ENCODE assay signal across 9 cellular contexts in the genomic region with DNA sequence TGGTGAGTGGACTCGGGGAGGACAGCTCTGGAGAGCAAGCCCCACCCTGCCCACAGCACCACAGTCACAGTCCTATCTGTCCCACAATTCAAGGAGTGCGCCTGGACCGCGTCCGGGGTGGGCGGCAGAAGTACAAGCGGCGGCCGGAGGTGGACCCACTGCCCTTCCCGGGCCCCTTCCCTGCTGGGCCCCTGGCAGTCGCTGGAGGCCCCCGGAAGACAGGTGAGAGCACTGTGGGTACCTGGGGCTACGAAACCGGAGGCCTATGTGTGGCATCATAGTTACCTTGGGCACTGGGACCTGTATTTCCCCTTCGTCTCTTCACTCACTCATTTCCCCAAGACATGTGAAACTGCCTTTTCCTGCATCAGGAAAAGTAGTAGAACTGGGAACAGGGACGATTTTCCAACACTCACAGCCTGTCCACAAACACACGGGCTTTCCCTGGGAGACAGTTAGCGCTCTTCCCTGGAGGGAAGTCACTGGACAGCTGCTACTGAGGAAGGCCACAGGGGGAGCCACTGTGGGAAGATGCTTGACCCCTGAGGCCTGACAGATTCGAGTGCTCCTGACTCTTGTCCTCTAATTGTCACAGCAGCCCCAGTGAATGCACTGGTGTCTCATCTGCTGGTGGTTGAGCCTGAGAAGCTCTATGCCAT. TPM values are rescaled to one million over a fixed set of nuclear protein-coding genes. Genes with fewer than 3 reads are reported as not detected.
DNase-seq lines count a peak whose midpoint lies in the region; ATAC-seq, FAIRE-seq and TF ChIP-seq lines count a peak whose summit lies in the region.
"Had no signal": no experiment of that assay in that cellular context is flagged by ENCODE, and none has a peak within 500 bp of the region (broad histone marks: within the 10 kb centered on the region; RNA-seq: fewer than 3 reads in every experiment).

No MANE protein-coding gene starts in this region.

- H3K56ac ChIP-seq in H1 (replicated peaks; ENCODE audit: insufficient read length, low read depth, low read length) = no peak overlapping the region

- H3K4me1 Mint-ChIP-seq in activated T-cell treated with anti-CD3 and anti-CD28 coated beads, Interleukin-2, amount 50 U/mL, for 4 hours (ENCODE audit: low read depth) = peaks cover 27% of the 10 kb centered on the region

- no peak overlapping the region for H2BK120ac ChIP-seq in H1 (replicated peaks; ENCODE audit: low read depth, low read length)

- H4K20me1 ChIP-seq in Loucy (ENCODE audit: insufficient read depth, low read length, poor library complexity, severe bottlenecking) = peaks cover 12% of the 10 kb centered on the region
- H4K20me1 ChIP-seq in H1 (replicated peaks in 1 of 2; ENCODE audit: control insufficient read depth in 1 of 2, insufficient read depth in 2 of 2, low read length in 2 of 2) = peaks cover 0 to 3% of the 10 kb centered on the region in 2 experiments

- no peaks in the 10 kb centered on the region for H3K9me3 Mint-ChIP-seq in activated T-cell treated with anti-CD3 and anti-CD28 coated beads, Interleukin-2, amount 50 U/mL, for 4 hours
- H3K9me3 Mint-ChIP-seq: dendritic cell treated with granulocyte-macrophage colony-stimulating factor and Interleukin-4, amounts not matched to agents 40 ng/mL and 50 ng/mL, for 4 days had no signal

- CTCF ChIA-PET in H1 (lab: Charles Lee; ENCODE audit: partially characterized antibody) = interaction anchor here (0.5 to 20.8 kb wide), 9 partner anchors 10 to 1132 kb away, joined by 3 to 614 read pairs (median 3); a partner anchor contains a TSS

- no peak for TF ChIP-seq POLR2A in H1 (IDR thresholded peaks at IDR 0.05; ENCODE audit: control extremely low read depth in 1 of 2, low read depth in 2 of 2, low read length in 2 of 2)

- no peak overlapping the region for H3K9ac ChIP-seq in Loucy (ENCODE audit: low read depth, low read length, poor library complexity, severe bottlenecking)
- H3K9ac ChIP-seq in H1 (replicated peaks in 1 of 4; ENCODE audit: extremely low read depth in 1 of 4, low read depth in 3 of 4, low read length in 3 of 4) = no peak overlapping the region

- H3K27ac ChIP-seq in H1 (ENCODE audit: low read depth, low read length) (no peak overlapping the region), skin epidermis (peak overlapping the region in 14 of 21 experiments; percentile 11 to 82 (median 65))

- H3K4me3 ChIP-seq in Loucy (ENCODE audit: low read length, poor library complexity, severe bottlenecking) (no peak overlapping the region), H1 (ENCODE audit: extremely low read depth in 1 of 4, insufficient read depth in 2 of 4, low read depth in 3 of 4, low read length in 4 of 4) (no peak overlapping the region), skin epidermis (no peak overlapping the region)

- H3K36me3 Mint-ChIP-seq in activated T-cell treated with anti-CD3 and anti-CD28 coated beads, Interleukin-2, amount 50 U/mL, for 4 hours (ENCODE audit: insufficient read depth) = peaks cover 8% of the 10 kb centered on the region

- no peak overlapping the region for H2BK5ac ChIP-seq in H1 (ENCODE audit: low read depth, low read length)

- no peak for ATAC-seq in GM21723 (IDR thresholded peaks at IDR 0.05; ENCODE audit: unreplicated experiment)
- no peak for ATAC-seq in activated T-cell treated with anti-CD3 and anti-CD28 coated beads, Interleukin-2, amount 50 U/mL, for 4 hours

- H3K9me3 ChIP-seq in Loucy (ENCODE audit: insufficient read depth, low read depth, low read length) (no peaks in the 10 kb centered on the region), H1 (ENCODE audit: insufficient read depth in 2 of 2, low read depth in 1 of 2, low read length in 1 of 2) (no peaks in the 10 kb centered on the region)

- no peak overlapping the region for H3K23ac ChIP-seq in H1 (ENCODE audit: insufficient read length)

- TF ChIP-seq EP300 in H1 (IDR thresholded peaks at IDR 0.05; ENCODE audit: borderline replicate concordance in 1 of 2, low read depth in 2 of 2, low read length in 2 of 2) = no peak

- H3K36me3 ChIP-seq in Loucy (ENCODE audit: insufficient read depth, low read length) = peaks cover 7% of the 10 kb centered on the region; the same call in 1 of the 2 replicates
- peaks cover 0 to 16% (median 10%) of the 10 kb centered on the region in 4 experiments; a peak in 7 of 8 replicates for H3K36me3 ChIP-seq in H1 (ENCODE audit: control insufficient read depth in 2 of 4, insufficient read depth in 4 of 4, low read length in 3 of 4)

- H2AFZ ChIP-seq in Loucy (ENCODE audit: low read length) (no peak overlapping the region), H1 (ENCODE audit: low read length) (no peak overlapping the region)

- peaks cover 7% of the 10 kb centered on the region; the same call in 1 of the 2 replicates for H3F3A ChIP-seq in Loucy (ENCODE audit: low read depth)

- no peak overlapping the region for H4K91ac ChIP-seq in H1 (replicated peaks; ENCODE audit: insufficient read length, low read length)

- no peak overlapping the region for H2BK20ac ChIP-seq in H1 (ENCODE audit: low read length)

- no peak overlapping the region for H2AK5ac ChIP-seq in H1 (ENCODE audit: low read depth, low read length)

- TF ChIP-seq RAD21 in H1 (IDR thresholded peaks at IDR 0.05 in 1 of 2, conservative IDR thresholded peaks at IDR 0.05 in 1 of 2; ENCODE audit: low read depth in 2 of 2, low read length in 2 of 2) = no peak

- H3K18ac ChIP-seq in H1 (ENCODE audit: extremely low read depth, low read length) = no peak overlapping the region

- WGBS in H1 (ENCODE audit: extremely low coverage in 1 of 2, insufficient coverage in 1 of 2, insufficient read length in 1 of 2, insufficient replicate concordance in 2 of 2, low coverage in 1 of 2, low lambda C conversion rate in 2 of 2, missing lambda C conversion rate in 1 of 2), 2 experiments = 88% methylated on average over 18 of the region's 19 CpGs; no CpG with 5 or more reads in 1 of the 2 experiments

- H3K79me2 ChIP-seq in Loucy (ENCODE audit: insufficient read depth, low read length) (peaks cover 45% of the 10 kb centered on the region), H1 (ENCODE audit: control insufficient read depth in 1 of 2, insufficient read depth in 2 of 2, low read length in 2 of 2) (peaks cover 0 to 17% of the 10 kb centered on the region in 2 experiments; a peak in 2 of 4 replicates)

- DNase-seq in H1 (ENCODE audit: low read depth in 1 of 2, low spot score in 2 of 2) (no peak), activated gamma-delta T cell (lab: John Stamatoyannopoulos, UW) (no peak)
- DNase-seq in activated T-cell treated with anti-CD3 and anti-CD28 coated beads, Interleukin-2, amount 50 U/mL, for 4 hours = no peak
- DNase-seq: NCI-H1694 had no signal

- H2BK12ac ChIP-seq in H1 (ENCODE audit: low read depth, low read length) = no peak overlapping the region

- FAIRE-seq in H1 (lab: Jason Lieb, UNC) = no peak

- peaks cover 5% of the 10 kb centered on the region; the same call in 1 of the 2 replicates for H3K23me2 ChIP-seq in H1 (ENCODE audit: low read depth, low read length)

- no peak overlapping the region for H2BK15ac ChIP-seq in H1 (ENCODE audit: low read length)

- no peaks in the 10 kb centered on the region for H3K27me3 Mint-ChIP-seq in activated T-cell treated with anti-CD3 and anti-CD28 coated beads, Interleukin-2, amount 50 U/mL, for 4 hours (ENCODE audit: low read depth)
- H3K27me3 Mint-ChIP-seq: dendritic cell treated with granulocyte-macrophage colony-stimulating factor and Interleukin-4, amounts not matched to agents 40 ng/mL and 50 ng/mL, for 4 days had no signal

- H3K4ac ChIP-seq in H1 (replicated peaks; ENCODE audit: insufficient read length, low read depth, low read length) = no peak overlapping the region

- POLR2A ChIA-PET in H1 (lab: Charles Lee; ENCODE audit: partially characterized antibody) = interaction anchor here (0.7 to 6.6 kb wide), 7 partner anchors 9 to 67 kb away, joined by 3 to 61 read pairs (median 3); a partner anchor contains a TSS

- no peaks in the 10 kb centered on the region for H3K9me2 ChIP-seq in Loucy (replicated peaks; ENCODE audit: low read depth, low read length)

- H4K8ac ChIP-seq in H1 (ENCODE audit: extremely low read depth, insufficient read depth, low read length) = no peak overlapping the region; the same call in 1 of the 2 replicates

- H4K5ac ChIP-seq in H1 (ENCODE audit: insufficient read length, low read depth, low read length) = no peak overlapping the region

- H3K4me3 Mint-ChIP-seq in activated T-cell treated with anti-CD3 and anti-CD28 coated beads, Interleukin-2, amount 50 U/mL, for 4 hours = no peak overlapping the region
- H3K4me3 Mint-ChIP-seq: dendritic cell treated with granulocyte-macrophage colony-stimulating factor and Interleukin-4, amounts not matched to agents 40 ng/mL and 50 ng/mL, for 4 days had no signal

- peaks cover 6% of the 10 kb centered on the region; the same call in 1 of the 2 replicates for H3K79me1 ChIP-seq in H1 (ENCODE audit: low read depth, low read length)

- TF ChIP-seq CTCF in GM12872 (IDR thresholded peaks at IDR 0.05; ENCODE audit: insufficient read depth, low read depth, low read length) (peak; percentile 30; the same call in 1 of the 3 replicates), Loucy (conservative IDR thresholded peaks at IDR 0.05; ENCODE audit: low read length) (peak; percentile 29; the same call in 1 of the 2 replicates), H1 (IDR thresholded peaks at IDR 0.05; ENCODE audit: control extremely low read depth in 1 of 3, insufficient read depth in 1 of 3, low read depth in 1 of 3, low read length in 3 of 3) (peak in 2 of 3 experiments; percentile 23 to 59; a peak in 2 of 4 replicates)

- H3K27me3 ChIP-seq in Loucy (ENCODE audit: insufficient read depth, low read length, poor library complexity, severe bottlenecking) (no peaks in the 10 kb centered on the region), H1 (replicated peaks in 1 of 4; ENCODE audit: control insufficient read depth in 3 of 4, extremely low read depth in 1 of 4, insufficient read depth in 3 of 4, low read length in 3 of 4) (no peaks in the 10 kb centered on the region)

- H3K14ac ChIP-seq in H1 (ENCODE audit: insufficient read length) = no peak overlapping the region

- H3K4me1 ChIP-seq in Loucy (ENCODE audit: insufficient read depth, low read length, poor library complexity, severe bottlenecking) (peaks cover 8% of the 10 kb centered on the region), H1 (replicated peaks in 1 of 4; ENCODE audit: control insufficient read depth in 3 of 4, insufficient read depth in 4 of 4, low read length in 3 of 4) (peaks cover 0 to 5% (median 3%) of the 10 kb centered on the region in 4 experiments; a peak in 5 of 7 replicates)

- H3K4me2 ChIP-seq in Loucy (ENCODE audit: low read depth, low read length, poor library complexity, severe bottlenecking) (no peak overlapping the region), H1 (ENCODE audit: insufficient read depth in 1 of 2, low read depth in 2 of 2, low read length in 2 of 2) (no peak overlapping the region)

RNA-seq across cellular contexts. Expression of a gene that starts 3.1 kb away (rescaled TPM):
- 300 and 326 TPM in 2 replicates for total RNA-seq in H1 (2021; fragmentation: NEBNext Ultra II Directional; extraction: Animal tissue kit (Norgen Biotek cat#: 25700))
- 650 and 707 TPM in 2 replicates for polyA plus RNA-seq in H1 (2011; rRNA removed)
- 604 TPM for polyA plus RNA-seq in H1 (2011; cell fraction: cytosol; rRNA removed)
- 183 TPM for polyA plus RNA-seq in H1 (2011; cell fraction: nucleus; rRNA removed)
- 380 to 473 TPM (median 438 TPM) in 4 replicates for polyA plus RNA-seq in H1 (2012, experiment 1 of 2)
- polyA plus RNA-seq in H1 (2012, experiment 2 of 2) = 1,230 TPM
- polyA plus RNA-seq in H1 (2013, experiment 1 of 2) = 542 TPM
- polyA plus RNA-seq in H1 (2013, experiment 2 of 2) = 524 TPM
- polyA minus RNA-seq in H1 (2011; rRNA and poly(A)+ RNA removed) = 31.9 and 44.7 TPM in 2 replicates
- 101 TPM for polyA minus RNA-seq in H1 (2011; cell fraction: cytosol; rRNA and poly(A)+ RNA removed)
- 54.3 TPM for polyA minus RNA-seq in H1 (2011; cell fraction: nucleus; rRNA and poly(A)+ RNA removed)
- 100 to 1,000 TPM; 432 to 461 (median 438) TPM for total RNA-seq in activated T-cell treated with anti-CD3 and anti-CD28 coated beads, Interleukin-2, amount 50 U/mL, for 4 hours

RNA-seq across cellular contexts. Expression of a gene that starts 3.6 kb away (rescaled TPM):
- 201 and 225 TPM in 2 replicates for total RNA-seq in H1 (2021; fragmentation: NEBNext Ultra II Directional; extraction: Animal tissue kit (Norgen Biotek cat#: 25700))
- 582 and 631 TPM in 2 replicates for polyA plus RNA-seq in H1 (2011; rRNA removed)
- 623 TPM for polyA plus RNA-seq in H1 (2011; cell fraction: cytosol; rRNA removed)
- 281 TPM for polyA plus RNA-seq in H1 (2011; cell fraction: nucleus; rRNA removed)
- 323 to 414 TPM (median 375 TPM) in 4 replicates for polyA plus RNA-seq in H1 (2012, experiment 1 of 2)
- 341 TPM for polyA plus RNA-seq in H1 (2012, experiment 2 of 2)
- 135 TPM for polyA plus RNA-seq in H1 (2013, experiment 1 of 2)
- polyA plus RNA-seq in H1 (2013, experiment 2 of 2) = 134 TPM
- polyA minus RNA-seq in H1 (2011; rRNA and poly(A)+ RNA removed) = 60.4 and 79.8 TPM in 2 replicates
- polyA minus RNA-seq in H1 (2011; cell fraction: cytosol; rRNA and poly(A)+ RNA removed) = 77.1 TPM
- polyA minus RNA-seq in H1 (2011; cell fraction: nucleus; rRNA and poly(A)+ RNA removed) = 54.4 TPM
- 10 to 100 TPM; 78.3 to 96.8 (median 81.0) TPM for total RNA-seq in activated T-cell treated with anti-CD3 and anti-CD28 coated beads, Interleukin-2, amount 50 U/mL, for 4 hours

RNA-seq across cellular contexts. Expression of a gene that starts 9.0 kb away (rescaled TPM):
- total RNA-seq in H1 (2021; fragmentation: NEBNext Ultra II Directional; extraction: Animal tissue kit (Norgen Biotek cat#: 25700)) = 36.1 and 37.0 TPM in 2 replicates
- polyA plus RNA-seq in H1 (2011; rRNA removed) = 18.2 and 20.9 TPM in 2 replicates
- polyA plus RNA-seq in H1 (2011; cell fraction: cytosol; rRNA removed) = 24.8 TPM
- 29.9 TPM for polyA plus RNA-seq in H1 (2011; cell fraction: nucleus; rRNA removed)
- polyA plus RNA-seq in H1 (2012, experiment 1 of 2) = 24.8 to 32.6 TPM (median 31.0 TPM) in 4 replicates
- polyA plus RNA-seq in H1 (2012, experiment 2 of 2) = 28.6 TPM
- polyA plus RNA-seq in H1 (2013, experiment 1 of 2) = 13.1 TPM
- polyA plus RNA-seq in H1 (2013, experiment 2 of 2) = 13.3 TPM
- polyA minus RNA-seq in H1 (2011; rRNA and poly(A)+ RNA removed) = 9.2 and 9.3 TPM in 2 replicates
- 19.5 TPM for polyA minus RNA-seq in H1 (2011; cell fraction: cytosol; rRNA and poly(A)+ RNA removed)
- 13.9 TPM for polyA minus RNA-seq in H1 (2011; cell fraction: nucleus; rRNA and poly(A)+ RNA removed)
- total RNA-seq in activated T-cell treated with anti-CD3 and anti-CD28 coated beads, Interleukin-2, amount 50 U/mL, for 4 hours = 10 to 100 TPM; 81.5 to 93.4 (median 89.3) TPM

RNA-seq across cellular contexts. Expression of a gene that starts 14.1 kb away (rescaled TPM):
- total RNA-seq in H1 (2021; fragmentation: NEBNext Ultra II Directional; extraction: Animal tissue kit (Norgen Biotek cat#: 25700)) = not detected in 2 replicates
- 0.77 and 1.1 TPM in 2 replicates for polyA plus RNA-seq in H1 (2011; rRNA removed)
- polyA plus RNA-seq in H1 (2011; cell fraction: cytosol; rRNA removed) = 0.85 TPM
- polyA plus RNA-seq in H1 (2011; cell fraction: nucleus; rRNA removed) = 1.6 TPM
- 0.46 to 0.96 TPM (median 0.73 TPM) in 3 of 4 replicates, not detected in the other for polyA plus RNA-seq in H1 (2012, experiment 1 of 2)
- 0.71 TPM for polyA plus RNA-seq in H1 (2012, experiment 2 of 2)
- 0.49 TPM for polyA plus RNA-seq in H1 (2013, experiment 1 of 2)
- polyA plus RNA-seq in H1 (2013, experiment 2 of 2) = 0.66 TPM
- not detected in 2 replicates for polyA minus RNA-seq in H1 (2011; rRNA and poly(A)+ RNA removed)
- polyA minus RNA-seq in H1 (2011; cell fraction: cytosol; rRNA and poly(A)+ RNA removed) = not detected
- not detected for polyA minus RNA-seq in H1 (2011; cell fraction: nucleus; rRNA and poly(A)+ RNA removed)
- not detected for total RNA-seq in activated T-cell treated with anti-CD3 and anti-CD28 coated beads, Interleukin-2, amount 50 U/mL, for 4 hours

RNA-seq across cellular contexts. Expression of a gene that starts 23.2 kb away (rescaled TPM):
- total RNA-seq in H1 (2021; fragmentation: NEBNext Ultra II Directional; extraction: Animal tissue kit (Norgen Biotek cat#: 25700)) = 0.19 TPM in 1 of 2 replicates, not detected in the other
- not detected in 2 replicates for polyA plus RNA-seq in H1 (2011; rRNA removed)
- not detected for polyA plus RNA-seq in H1 (2011; cell fraction: cytosol; rRNA removed)
- polyA plus RNA-seq in H1 (2011; cell fraction: nucleus; rRNA removed) = 0.33 TPM
- polyA plus RNA-seq in H1 (2012, experiment 1 of 2) = 0.12 to 0.18 TPM in 2 of 4 replicates, not detected in the others
- 0.12 TPM for polyA plus RNA-seq in H1 (2012, experiment 2 of 2)
- 0.16 TPM for polyA plus RNA-seq in H1 (2013, experiment 1 of 2)
- 0.11 TPM for polyA plus RNA-seq in H1 (2013, experiment 2 of 2)
- polyA minus RNA-seq in H1 (2011; rRNA and poly(A)+ RNA removed) = not detected in 2 replicates
- not detected for polyA minus RNA-seq in H1 (2011; cell fraction: cytosol; rRNA and poly(A)+ RNA removed)
- polyA minus RNA-seq in H1 (2011; cell fraction: nucleus; rRNA and poly(A)+ RNA removed) = not detected
- total RNA-seq in activated T-cell treated with anti-CD3 and anti-CD28 coated beads, Interleukin-2, amount 50 U/mL, for 4 hours = not detected
